ENCODE assay signal across 10 cellular contexts in the genomic region with DNA sequence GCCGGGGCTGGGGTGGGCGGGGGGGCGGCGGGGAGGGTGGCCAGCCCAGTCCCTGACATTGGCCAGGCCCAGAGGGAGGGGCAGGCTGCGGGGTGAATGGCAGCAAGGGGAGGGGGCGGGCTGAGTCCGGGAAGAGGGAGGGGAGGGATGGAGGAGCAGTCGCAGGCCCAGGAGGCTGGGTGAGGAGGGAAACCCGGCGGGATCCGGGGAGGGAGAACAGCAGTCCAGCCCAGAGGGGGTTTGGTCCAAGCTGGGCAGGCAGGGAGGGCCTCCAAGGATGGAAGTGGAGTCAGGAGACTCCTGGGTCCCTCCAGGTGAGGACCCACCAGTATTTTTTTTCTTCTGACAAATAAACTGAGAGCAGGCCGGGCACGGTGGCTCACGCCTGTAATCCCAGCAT. TPM values are rescaled to one million over a fixed set of nuclear protein-coding genes. Genes with fewer than 3 reads are reported as not detected.
A peak's percentile ranks its signal among the peaks of the same experiment; 100 is the strongest.
DNase-seq lines count a peak whose midpoint lies in the region; ATAC-seq and TF ChIP-seq lines count a peak whose summit lies in the region.
"Had no signal": no experiment of that assay in that cellular context is flagged by ENCODE, and none has a peak within 500 bp of the region (broad histone marks: within the 10 kb centered on the region; RNA-seq: fewer than 3 reads in every experiment).

No MANE protein-coding gene starts in this region.

- H3K4me1 ChIP-seq in right atrium auricular region (peaks cover 0 to 10% of the 10 kb centered on the region in 2 donors), stomach (peaks cover 8 to 14% (median 11%) of the 10 kb centered on the region in 4 donors)

- DNase-seq in NCI-H1417 (lab: John Stamatoyannopoulos, UW) (peak in 2 of 3 experiments; percentile 76 to 81), NCI-H1417 treated with DMSO at 0.1 percent for 48 hours (lab: John Stamatoyannopoulos, UW) (no peak), NCI-H510A treated with DMSO at 0.1 percent for 48 hours (lab: John Stamatoyannopoulos, UW) (peak; percentile 20), right atrium auricular region (ENCODE audit: low spot score) (no peak), stomach (no peak)
- DNase-seq in T-helper 2 cell treated with Interferon-gamma antibody and Interleukin-4, amounts not matched to agents 5 μg/mL and 100 μg/mL, for 36 hours (ENCODE audit: low spot score), result no peak
- DNase-seq: ACHN had no signal

- no peaks in the 10 kb centered on the region for H3K36me3 Mint-ChIP-seq in T-helper 2 cell treated with Interferon-gamma antibody and Interleukin-4, amounts not matched to agents 5 μg/mL and 100 μg/mL, for 36 hours (ENCODE audit: low read depth)

- H3K4me1 Mint-ChIP-seq in T-helper 2 cell treated with Interferon-gamma antibody and Interleukin-4, amounts not matched to agents 5 μg/mL and 100 μg/mL, for 36 hours (ENCODE audit: low read depth), result peaks cover 9% of the 10 kb centered on the region

- H3K36me3 ChIP-seq in right atrium auricular region (no peaks in the 10 kb centered on the region), stomach (no peaks in the 10 kb centered on the region)

- no peaks in the 10 kb centered on the region for H3K9me3 Mint-ChIP-seq in T-helper 2 cell treated with Interferon-gamma antibody and Interleukin-4, amounts not matched to agents 5 μg/mL and 100 μg/mL, for 36 hours

- TF ChIP-seq CTCF in right atrium auricular region (IDR thresholded peaks at IDR 0.05) (no peak), stomach (IDR thresholded peaks at IDR 0.05) (no peak)

- no peaks in the 10 kb centered on the region for H3K9me3 ChIP-seq in right atrium auricular region
- H3K9me3 ChIP-seq in stomach, result no peaks in the 10 kb centered on the region

- H3K4me3 Mint-ChIP-seq in T-helper 2 cell treated with Interferon-gamma antibody and Interleukin-4, amounts not matched to agents 5 μg/mL and 100 μg/mL, for 36 hours, result no peak overlapping the region

- 16 to 26% (median 17%) methylated on average over 8 to 14 of the region's 14 CpGs for WGBS in stomach, 5 donors

- no peak for TF ChIP-seq POLR2A in stomach (IDR thresholded peaks at IDR 0.05)

- peak overlapping the region; percentile 4 to 43 for H3K4me3 ChIP-seq in right atrium auricular region
- H3K4me3 ChIP-seq in stomach, result peak overlapping the region; percentile 19 to 43 (median 30)

- TF ChIP-seq EP300 in stomach (IDR thresholded peaks at IDR 0.05), result no peak

- ATAC-seq in HG02610 (IDR thresholded peaks at IDR 0.05; ENCODE audit: unreplicated experiment) (no peak), GM21515 (IDR thresholded peaks at IDR 0.05; ENCODE audit: unreplicated experiment) (no peak)

- H3K27me3 Mint-ChIP-seq in T-helper 2 cell treated with Interferon-gamma antibody and Interleukin-4, amounts not matched to agents 5 μg/mL and 100 μg/mL, for 36 hours (ENCODE audit: low read depth), result peaks cover 12% of the 10 kb centered on the region

- no peak overlapping the region for H3K27ac Mint-ChIP-seq in T-helper 2 cell treated with Interferon-gamma antibody and Interleukin-4, amounts not matched to agents 5 μg/mL and 100 μg/mL, for 36 hours

- intact Hi-C loops in stomach (cut with DNase I; ENCODE audit: low total_unique reads), result no loop called here

- H3K27me3 ChIP-seq in right atrium auricular region (peaks cover 0 to 10% of the 10 kb centered on the region in 2 donors), stomach (peaks cover 11 to 97% (median 31%) of the 10 kb centered on the region in 3 donors)

- no peak overlapping the region for H3K27ac ChIP-seq in right atrium auricular region
- H3K27ac ChIP-seq in stomach, result no peak overlapping the region

RNA-seq across cellular contexts. Expression of a gene that starts 14.4 kb away (rescaled TPM):
- total RNA-seq in right atrium auricular region, result under 1 TPM in 1 of 2 donors, not detected in 1; 0.28 TPM
- under 1 TPM in 1 of 5 donors, not detected in 4; 0.37 TPM for total RNA-seq in stomach
- polyA plus RNA-seq in stomach, result under 1 TPM in 2 of 3 donors, not detected in 1; 0.23 to 0.25 TPM
- total RNA-seq: omental fat pad had no signal

RNA-seq across cellular contexts. Expression of a gene that starts 40.4 kb away (rescaled TPM):
- 10 to 100 TPM; 37.5 to 48.4 TPM for total RNA-seq in right atrium auricular region
- total RNA-seq in stomach, result 10 to 100 TPM in 3 of 5 donors, 1 to 10 TPM in 2; 4.1 to 78.4 (median 22.8) TPM
- polyA plus RNA-seq in stomach, result 10 to 100 TPM; 41.4 to 49.7 (median 46.4) TPM

RNA-seq across cellular contexts. Expression of a gene that starts 52.9 kb away (rescaled TPM):
- 10 to 100 TPM; 12.5 to 19.5 TPM for total RNA-seq in right atrium auricular region
- 100 to 1,000 TPM in 1 of 5 donors, 10 to 100 TPM in 4; 12.7 to 203 (median 40.3) TPM for total RNA-seq in stomach
- 10 to 100 TPM in 2 of 3 donors, 1 to 10 TPM in 1; 9.3 to 11.5 (median 10.7) TPM for polyA plus RNA-seq in stomach

RNA-seq across cellular contexts. Expression of a gene that starts 52.9 kb away (rescaled TPM):
- total RNA-seq in right atrium auricular region, result 10 to 100 TPM; 57.6 to 64.7 TPM
- total RNA-seq in stomach, result 100 to 1,000 TPM in 3 of 5 donors, 10 to 100 TPM in 2; 30.9 to 265 (median 117) TPM
- polyA plus RNA-seq in stomach, result 10 to 100 TPM; 53.2 to 73.2 (median 72.2) TPM

Comparison
In these comparisons a context has a peak if more than half of its experiments do, and no peak if none do; other contexts are left out.
1. DNase-seq: peak in NCI-H1417 (2 of 3) and NCI-H510A treated with DMSO at 0.1 percent for 48 hours (single experiment); none in NCI-H1417 treated with DMSO at 0.1 percent for 48 hours (single experiment), right atrium auricular region (single experiment), stomach (single experiment) and T-helper 2 cell treated with Interferon-gamma antibody and Interleukin-4, amounts not matched to agents 5 μg/mL and 100 μg/mL, for 36 hours (single experiment).